ENCODE assay signal across 17 cellular contexts in genomic region chr16:48421741-48422140, GRCh38.
"Had no signal": no experiment of that assay in that cellular context is flagged by ENCODE, and none has a peak within 500 bp of the region (broad histone marks: within the 10 kb centered on the region; RNA-seq: fewer than 3 reads in every experiment).

No MANE protein-coding gene starts in this region.

- H3K9me3 ChIP-seq: gastroesophageal sphincter, left ventricle myocardium inferior, lower lobe of right lung, stomach, thoracic aorta had no signal

- H3K4me1 ChIP-seq: gastroesophageal sphincter, left ventricle myocardium inferior, lower lobe of right lung, stomach had no signal

- H3K36me3 ChIP-seq: gastroesophageal sphincter, left ventricle myocardium inferior, lower lobe of right lung, stomach, thoracic aorta had no signal

- DNase-seq: cortex of kidney; dorsolateral prefrontal cortex; effector CD8-positive, alpha-beta T cell; foreskin fibroblast; glutamatergic neuron; left ventricle myocardium inferior; lower lobe of right lung; naive thymus-derived CD4-positive, alpha-beta T cell; nephron progenitor cell; stimulated activated CD4-positive, alpha-beta T cell treated with anti-CD3 and anti-CD28 coated beads, Interleukin-2, amount 100 ng/mL, for 24 hours; stimulated activated CD4-positive, alpha-beta T cell treated with anti-CD3 and anti-CD28 coated beads, Interleukin-4, amount 100 ng/mL, for 4 hours; stimulated activated naive CD4-positive, alpha-beta T cell; stomach; substantia nigra; trophoblast cell had no signal

- H3K27ac ChIP-seq: dorsolateral prefrontal cortex, gastroesophageal sphincter, left ventricle myocardium inferior, lower lobe of right lung, stomach, thoracic aorta had no signal

- H3K4me3 ChIP-seq: dorsolateral prefrontal cortex, gastroesophageal sphincter, left ventricle myocardium inferior, lower lobe of right lung, stomach, thoracic aorta had no signal

- H3K27me3 ChIP-seq: dorsolateral prefrontal cortex, gastroesophageal sphincter, stomach had no signal
